In genomic region chr11:34631737-34632104, GRCh38 we compare ENCODE assay signal across 13 cellular contexts. TPM values are rescaled to one million over a fixed set of nuclear protein-coding genes. Genes with fewer than 3 reads are reported as not detected.
A peak's percentile ranks its signal among the peaks of the same experiment; 100 is the strongest.
DNase-seq lines count a peak whose midpoint lies in the region; ATAC-seq, FAIRE-seq and TF ChIP-seq lines count a peak whose summit lies in the region.
"Had no signal": no experiment of that assay in that cellular context is flagged by ENCODE, and none has a peak within 500 bp of the region (broad histone marks: within the 10 kb centered on the region; RNA-seq: fewer than 3 reads in every experiment).

No MANE protein-coding gene starts in this region.

- TF ChIP-seq POLR2A in adrenal gland (IDR thresholded peaks at IDR 0.05) (no peak), transverse colon (IDR thresholded peaks at IDR 0.05) (no peak), GM12891 (IDR thresholded peaks at IDR 0.05; ENCODE audit: low read depth, low read length) (no peak)

- TF ChIP-seq CTCF in adrenal gland (IDR thresholded peaks at IDR 0.05) (no peak), left lung (IDR thresholded peaks at IDR 0.05) (no peak), transverse colon (IDR thresholded peaks at IDR 0.05) (no peak)

- H3K27me3 ChIP-seq in adrenal gland (no peaks in the 10 kb centered on the region), left lung (no peaks in the 10 kb centered on the region), transverse colon (no peaks in the 10 kb centered on the region)

- WGBS in adrenal gland, 4 donors: 58 to 70% (median 62%) methylated on average over 4 of the region's 4 CpGs
- 56 to 61% methylated on average over 3 to 4 of the region's 4 CpGs for WGBS in transverse colon (ENCODE audit: low coverage in 1 of 2), 2 donors

- intact Hi-C loops in adrenal gland (cut with DNase I) (no loop called here), left lung (cut with DNase I) (no loop called here), transverse colon (cut with DNase I; ENCODE audit: low total_unique reads) (no loop called here)

- H3K4me1 ChIP-seq in adrenal gland (replicated peaks in 1 of 2): peaks cover 22 to 28% of the 10 kb centered on the region in 2 donors
- peaks cover 0 to 14% of the 10 kb centered on the region in 2 donors for H3K4me1 ChIP-seq in left lung
- H3K4me1 ChIP-seq in transverse colon: peaks cover 0 to 93% (median 39%) of the 10 kb centered on the region in 4 donors

- in situ Hi-C loops in transverse colon (cut with MboI; ENCODE audit: low pct_ligation_motif_present in 1 of 4, low pct_unique_long_range_greater_than_20kb in 1 of 4, low sequenced_read_pairs in 3 of 4): no loop called here

- H3K9me3 ChIP-seq in adrenal gland (replicated peaks in 1 of 3) (no peaks in the 10 kb centered on the region), left lung (no peaks in the 10 kb centered on the region), transverse colon (no peaks in the 10 kb centered on the region)

- TF ChIP-seq EP300 in transverse colon (IDR thresholded peaks at IDR 0.05; ENCODE audit: low read depth): no peak

- H3K36me3 ChIP-seq in adrenal gland (replicated peaks in 1 of 2) (no peaks in the 10 kb centered on the region), left lung (no peaks in the 10 kb centered on the region), transverse colon (no peaks in the 10 kb centered on the region)

- no peak overlapping the region for H3K4me3 ChIP-seq in adrenal gland
- H3K4me3 ChIP-seq in left lung: no peak overlapping the region
- H3K4me3 ChIP-seq in transverse colon: no peak overlapping the region

- H3K27ac ChIP-seq in adrenal gland (peak overlapping the region; percentile 42 to 76 (median 74)), left lung (peak overlapping the region; percentile 25 to 50), transverse colon (peak overlapping the region; percentile 85 to 89 (median 86))

- ATAC-seq in left lung (peak; percentile 59), HG02885 (IDR thresholded peaks at IDR 0.05; ENCODE audit: poor library complexity, unreplicated experiment) (no peak), HG03196 (IDR thresholded peaks at IDR 0.05; ENCODE audit: unreplicated experiment) (no peak)

- DNase-seq in NCI-H187 (lab: John Stamatoyannopoulos, UW): peak; percentile 16 to 23
- DNase-seq in NCI-H187 treated with DMSO at 0.1 percent for 48 hours (lab: John Stamatoyannopoulos, UW): no peak
- peak in 6 of 7 donors; percentile 45 to 64 (median 54) for DNase-seq in adrenal gland
- DNase-seq in left lung: no peak
- DNase-seq in transverse colon: no peak
- no peak for DNase-seq in GM12891 (ENCODE audit: insufficient read length, low spot score)
- DNase-seq: mesenchymal stem cell had no signal

- no peak for FAIRE-seq in GM12891 (lab: Jason Lieb, UNC)
- FAIRE-seq: A204.1 had no signal

TF ChIP-seq in GM12891, 5 proteins besides CTCF, POLR2A, EP300 and RAD21:
- TF ChIP-seq POU2F2 (IDR thresholded peaks at IDR 0.05; ENCODE audit: low read depth, low read length) (no peak), SPI1 (IDR thresholded peaks at IDR 0.05; ENCODE audit: low read depth, low read length) (no peak), PAX5 (IDR thresholded peaks at IDR 0.05; ENCODE audit: insufficient read depth, low read length, severe bottlenecking) (no peak), POLR2AphosphoS5 (IDR thresholded peaks at IDR 0.05; ENCODE audit: low read depth, low read length) (no peak), TAF1 (IDR thresholded peaks at IDR 0.05; ENCODE audit: low read depth, low read length) (no peak)

RNA-seq across cellular contexts. Expression of gene EHF, which starts 10.8 kb away (rescaled TPM):
- total RNA-seq in adrenal gland: 1 to 10 TPM in 5 of 8 donors, under 1 TPM in 3; 0.43 to 6.8 (median 1.3) TPM
- polyA plus RNA-seq in adrenal gland: under 1 TPM; 0.38 to 0.64 (median 0.40) TPM
- 10 to 100 TPM; 41.1 to 53.1 TPM for total RNA-seq in left lung
- 100 to 1,000 TPM; 206 to 406 (median 262) TPM for total RNA-seq in transverse colon
- 0.05 TPM for polyA plus RNA-seq in GM12891 (2012; ENCODE audit: low read depth, missing spikeins)
- total RNA-seq: glomerular endothelial cell, H4, RPMI7951 had no signal

Comparison
In these comparisons a context has a peak if more than half of its experiments do, and no peak if none do; other contexts are left out.
1. DNase-seq: peak in NCI-H187 (2 of 2) and adrenal gland (6 of 7); none in NCI-H187 treated with DMSO at 0.1 percent for 48 hours (single experiment), left lung (0 of 2), transverse colon (single experiment) and GM12891 (single experiment).
2. RNA of gene EHF, which starts 10.8 kb away (total RNA-seq): 206 to 406 TPM in transverse colon and 41.1 to 53.1 TPM in left lung; 0.43 to 6.8 TPM in adrenal gland; every median in the first group is over 4 times any median in the second.
3. Peak in every context shown above with its lines, with median percentiles within 50 percentile points of each other: H3K27ac ChIP-seq.